11 cellular contexts compared by ENCODE assay signal in the genomic region with DNA sequence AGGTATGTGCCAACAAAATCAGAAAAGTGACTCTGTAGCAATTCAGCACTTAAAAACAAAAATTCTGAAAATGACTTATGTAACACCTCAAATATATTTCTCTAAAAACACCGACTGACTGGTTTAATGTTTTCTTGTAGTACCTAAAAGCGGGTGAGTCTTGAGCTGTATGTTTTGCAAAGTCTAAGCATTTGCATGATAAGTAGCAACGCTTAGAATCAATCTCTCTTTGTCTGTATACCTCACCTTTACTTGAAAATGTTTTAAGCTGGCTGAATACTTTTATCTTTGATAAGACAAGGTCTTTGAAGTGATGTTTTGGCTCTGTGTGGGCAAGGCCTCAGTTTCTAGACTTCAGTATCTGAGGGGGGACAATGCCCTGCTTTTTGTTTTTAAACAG. TPM values are rescaled to one million over a fixed set of nuclear protein-coding genes. Genes with fewer than 3 reads are reported as not detected.
A peak's percentile ranks its signal among the peaks of the same experiment; 100 is the strongest.
DNase-seq lines count a peak whose midpoint lies in the region; ATAC-seq, FAIRE-seq and TF ChIP-seq lines count a peak whose summit lies in the region.
"Had no signal": no experiment of that assay in that cellular context is flagged by ENCODE, and none has a peak within 500 bp of the region (broad histone marks: within the 10 kb centered on the region; RNA-seq: fewer than 3 reads in every experiment).

No MANE protein-coding gene starts in this region.

- peaks cover 0 to 41% (median 2%) of the 10 kb centered on the region in 3 donors for H3K36me3 ChIP-seq in esophagus squamous epithelium
- no peaks in the 10 kb centered on the region for H3K36me3 ChIP-seq in body of pancreas (replicated peaks in 1 of 2; ENCODE audit: insufficient read depth in 1 of 2, low read depth in 2 of 2)
- H3K36me3 ChIP-seq: WERI-Rb-1 had no signal

- H3K27ac ChIP-seq in esophagus squamous epithelium (peak overlapping the region in 3 of 4 donors; percentile 59 to 96 (median 91)), substantia nigra (ENCODE audit: low read depth, low read length, poor library complexity, severe bottlenecking) (peak overlapping the region; percentile 72), body of pancreas (no peak overlapping the region)
- H3K27ac ChIP-seq: WERI-Rb-1 had no signal

- no peak for TF ChIP-seq CTCF in esophagus squamous epithelium (IDR thresholded peaks at IDR 0.05)
- TF ChIP-seq CTCF in body of pancreas (IDR thresholded peaks at IDR 0.05), result no peak

- peak overlapping the region; percentile 95 for H3K4me3 Mint-ChIP-seq in activated T-cell treated with anti-CD3 and anti-CD28 coated beads, Interleukin-2, amount 50 U/mL, for 4 hours
- peak overlapping the region; percentile 71 for H3K4me3 Mint-ChIP-seq in activated CD4-positive, alpha-beta memory T cell treated with anti-CD3 and anti-CD28 coated beads for 36 hours

- TF ChIP-seq POLR2A in esophagus squamous epithelium (IDR thresholded peaks at IDR 0.05) (no peak), body of pancreas (IDR thresholded peaks at IDR 0.05) (no peak)

- intact Hi-C loops in activated CD4-positive, alpha-beta memory T cell treated with anti-CD3 and anti-CD28 coated beads for 36 hours (cut with micrococcal nuclease), result loop anchor here (1.0 to 10.0 kb wide), 6 partner anchors 8 to 1354 kb away; a partner anchor contains a TSS
- intact Hi-C loops in esophagus squamous epithelium (cut with DNase I) (loop anchor here (10.0 kb wide), 1 partner anchor 86 kb away; no protein-coding TSS in a partner anchor), body of pancreas (cut with DNase I) (no loop called here)

- ATAC-seq in activated T-cell treated with anti-CD3 and anti-CD28 coated beads, Interleukin-2, amount 50 U/mL, for 4 hours, result no peak
- ATAC-seq in body of pancreas, result no peak

- H3K27ac Mint-ChIP-seq in activated CD4-positive, alpha-beta memory T cell treated with anti-CD3 and anti-CD28 coated beads for 36 hours, result peak overlapping the region; percentile 87

- peaks cover 20 to 95% (median 57%) of the 10 kb centered on the region in 3 donors for H3K4me1 ChIP-seq in esophagus squamous epithelium
- peaks cover 42% of the 10 kb centered on the region for H3K4me1 ChIP-seq in body of pancreas

- H3K36me3 Mint-ChIP-seq in activated T-cell treated with anti-CD3 and anti-CD28 coated beads, Interleukin-2, amount 50 U/mL, for 4 hours (ENCODE audit: insufficient read depth), result peaks cover 31% of the 10 kb centered on the region
- H3K36me3 Mint-ChIP-seq in activated CD4-positive, alpha-beta memory T cell treated with anti-CD3 and anti-CD28 coated beads for 36 hours, result peaks cover 78% of the 10 kb centered on the region

- H3K9me3 Mint-ChIP-seq in activated T-cell treated with anti-CD3 and anti-CD28 coated beads, Interleukin-2, amount 50 U/mL, for 4 hours, result no peaks in the 10 kb centered on the region
- H3K9me3 Mint-ChIP-seq in activated CD4-positive, alpha-beta memory T cell treated with anti-CD3 and anti-CD28 coated beads for 36 hours, result no peaks in the 10 kb centered on the region
- H3K9me3 Mint-ChIP-seq: type B pancreatic cell had no signal

- POLR2A ChIA-PET in activated CD4-positive, alpha-beta memory T cell treated with anti-CD3 and anti-CD28 coated beads for 36 hours (lab: Charles Lee), result interaction anchor here (1.1 to 1.8 kb wide), 4 partner anchors 8 to 63 kb away, joined by 3 to 7 read pairs (median 6); a partner anchor contains a TSS

- DNase-seq in activated T-cell treated with anti-CD3 and anti-CD28 coated beads, Interleukin-2, amount 50 U/mL, for 4 hours, result no peak
- DNase-seq in activated T-cell treated with anti-CD3 and anti-CD28 coated beads, Interleukin-2, amount 50 U/mL, for 1 hour, result no peak
- no peak for DNase-seq in activated CD4-positive, alpha-beta memory T cell treated with anti-CD3 and anti-CD28 coated beads for 36 hours
- DNase-seq in esophagus squamous epithelium (lab: John Stamatoyannopoulos, UW) (no peak), substantia nigra (lab: John Stamatoyannopoulos, UW) (no peak), body of pancreas (no peak), RCC 7860 (ENCODE audit: low spot score) (no peak)
- DNase-seq in effector CD4-positive, alpha-beta T cell, result no peak
- DNase-seq: occipital lobe, WERI-Rb-1 had no signal

- H3K27me3 ChIP-seq in esophagus squamous epithelium (no peaks in the 10 kb centered on the region), body of pancreas (no peaks in the 10 kb centered on the region)

- H3K9me3 ChIP-seq in esophagus squamous epithelium, result no peaks in the 10 kb centered on the region
- H3K9me3 ChIP-seq in body of pancreas, result no peaks in the 10 kb centered on the region

- H3K4me3 ChIP-seq in esophagus squamous epithelium (peak overlapping the region in 1 of 4 donors; percentile 35), body of pancreas (no peak overlapping the region)

- CTCF ChIA-PET in activated CD4-positive, alpha-beta memory T cell treated with anti-CD3 and anti-CD28 coated beads for 36 hours (lab: Charles Lee), result interaction anchor here (1.1 to 1.7 kb wide), 4 partner anchors 8 to 323 kb away, joined by 3 to 4 read pairs (median 3); a partner anchor contains a TSS

- no peaks in the 10 kb centered on the region for H3K27me3 Mint-ChIP-seq in activated T-cell treated with anti-CD3 and anti-CD28 coated beads, Interleukin-2, amount 50 U/mL, for 4 hours (ENCODE audit: low read depth)
- no peaks in the 10 kb centered on the region for H3K27me3 Mint-ChIP-seq in activated CD4-positive, alpha-beta memory T cell treated with anti-CD3 and anti-CD28 coated beads for 36 hours
- H3K27me3 Mint-ChIP-seq: type B pancreatic cell had no signal

- no peak for FAIRE-seq in RCC 7860 (lab: Jason Lieb, UNC)

- 72 to 74% methylated on average over 3 of the region's 3 CpGs for WGBS in esophagus squamous epithelium, 2 donors
- WGBS in body of pancreas, 2 donors, result 24 to 36% methylated on average over 3 of the region's 3 CpGs

- peaks cover 94% of the 10 kb centered on the region for H3K4me1 Mint-ChIP-seq in activated T-cell treated with anti-CD3 and anti-CD28 coated beads, Interleukin-2, amount 50 U/mL, for 4 hours (ENCODE audit: low read depth)
- peaks cover 89% of the 10 kb centered on the region for H3K4me1 Mint-ChIP-seq in activated CD4-positive, alpha-beta memory T cell treated with anti-CD3 and anti-CD28 coated beads for 36 hours (ENCODE audit: low read depth)

RNA-seq across cellular contexts. Expression of a gene that starts 8.3 kb away (rescaled TPM):
- 10 to 100 TPM; 26.2 to 28.3 (median 27.7) TPM for total RNA-seq in activated T-cell treated with anti-CD3 and anti-CD28 coated beads, Interleukin-2, amount 50 U/mL, for 4 hours
- total RNA-seq in activated CD4-positive, alpha-beta memory T cell treated with anti-CD3 and anti-CD28 coated beads for 36 hours, result 10 to 100 TPM; 37.5 to 38.5 TPM
- 10 to 100 TPM; 10.7 to 22.3 (median 15.9) TPM for total RNA-seq in esophagus squamous epithelium
- total RNA-seq in body of pancreas, result 10 to 100 TPM; 13.0 to 21.1 TPM

Comparison
In these comparisons a context has a peak if more than half of its experiments do, and no peak if none do; other contexts are left out.
1. H3K27ac ChIP-seq: peak in esophagus squamous epithelium (3 of 4) and substantia nigra (single experiment); none in body of pancreas (0 of 4).